In the genomic region with DNA sequence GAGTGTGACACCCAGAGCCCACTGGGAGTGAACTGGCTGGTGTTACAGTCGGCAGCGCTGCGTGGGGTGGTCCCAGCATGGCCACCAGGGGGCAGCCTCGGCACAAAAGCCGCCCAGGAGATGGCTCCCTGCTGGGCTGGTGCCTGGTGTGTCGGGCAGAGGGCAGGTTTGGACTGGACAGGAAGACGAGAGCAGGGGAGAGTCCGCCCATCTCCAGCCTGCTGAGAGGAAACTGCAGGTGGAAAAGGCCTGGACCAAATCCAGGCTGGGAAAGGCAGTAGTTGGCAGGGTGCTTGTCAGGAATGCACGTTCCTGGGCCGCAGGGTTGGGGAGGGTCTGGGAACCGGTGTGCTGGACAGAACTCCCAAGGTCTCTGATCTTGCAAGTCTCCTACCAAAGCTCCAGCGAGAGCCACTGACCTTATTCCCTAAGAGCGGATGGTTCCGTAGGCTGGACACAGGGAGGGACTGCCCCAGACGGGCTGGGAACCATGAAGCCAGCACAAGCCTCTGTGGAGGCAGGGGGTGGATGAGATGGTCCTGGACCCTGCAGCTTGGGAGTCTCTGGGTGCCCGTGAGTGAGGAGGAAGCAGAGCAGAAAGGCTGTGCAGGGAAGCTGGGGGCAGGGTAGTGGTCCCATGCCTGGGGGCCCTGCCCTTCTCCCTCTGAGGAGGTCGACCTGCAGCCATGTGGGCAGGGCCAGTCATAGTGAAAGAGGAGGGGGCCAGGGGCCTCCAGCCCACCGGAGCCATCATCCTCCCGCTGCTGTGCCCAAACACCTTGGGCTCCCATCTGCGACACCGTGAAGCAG, we compare ENCODE assay signal across 8 cellular contexts.
A peak's percentile ranks its signal among the peaks of the same experiment; 100 is the strongest.
DNase-seq lines count a peak whose midpoint lies in the region; ATAC-seq lines count a peak whose summit lies in the region.

No MANE protein-coding gene starts in this region.

- H3K9ac ChIP-seq in BLaER1, result no peak overlapping the region

- no peak overlapping the region for H3K4me3 ChIP-seq in BLaER1

- no peaks in the 10 kb centered on the region for H3K36me3 ChIP-seq in BLaER1

- DNase-seq in NCI-H2196 treated with DMSO at 0.1 percent for 48 hours (lab: John Stamatoyannopoulos, UW; ENCODE audit: unreplicated experiment) (peak; percentile 63), left kidney (ENCODE audit: low read depth, low spot score) (peak; percentile 91)
- DNase-seq in activated CD4-positive, alpha-beta T cell treated with anti-CD3 and anti-CD28 coated beads for 24 hours (ENCODE audit: low read depth in 2 of 2), result peak; percentile 82 to 86
- peak; percentile 81 for DNase-seq in central memory CD4-positive, alpha-beta T cell
- DNase-seq in stimulated activated CD4-positive, alpha-beta T cell treated with anti-CD3 and anti-CD28 coated beads, Interleukin-4, amount 100 ng/mL, for 4 hours, result peak; percentile 75 to 86

- ATAC-seq in GM21528 (IDR thresholded peaks at IDR 0.05; ENCODE audit: low FRiP score, unreplicated experiment) (peak; percentile 49), GM18502 (IDR thresholded peaks at IDR 0.05; ENCODE audit: poor library complexity, unreplicated experiment) (no peak)

- 0 out of 2 replicates have a peak overlapping the region, but pooled peaks have one; percentile 70 for H3K27ac ChIP-seq in BLaER1

- H3K4me1 ChIP-seq in BLaER1, result peaks cover 72% of the 10 kb centered on the region

- H3K27me3 ChIP-seq in BLaER1, result no peaks in the 10 kb centered on the region

- peak overlapping the region; percentile 100 for H3K4me2 ChIP-seq in BLaER1

- H4K20me1 ChIP-seq in BLaER1, result peaks cover 19% of the 10 kb centered on the region

- H3K9me3 ChIP-seq in BLaER1, result no peaks in the 10 kb centered on the region
